ENCODE assay signal across 11 cellular contexts in the genomic region with DNA sequence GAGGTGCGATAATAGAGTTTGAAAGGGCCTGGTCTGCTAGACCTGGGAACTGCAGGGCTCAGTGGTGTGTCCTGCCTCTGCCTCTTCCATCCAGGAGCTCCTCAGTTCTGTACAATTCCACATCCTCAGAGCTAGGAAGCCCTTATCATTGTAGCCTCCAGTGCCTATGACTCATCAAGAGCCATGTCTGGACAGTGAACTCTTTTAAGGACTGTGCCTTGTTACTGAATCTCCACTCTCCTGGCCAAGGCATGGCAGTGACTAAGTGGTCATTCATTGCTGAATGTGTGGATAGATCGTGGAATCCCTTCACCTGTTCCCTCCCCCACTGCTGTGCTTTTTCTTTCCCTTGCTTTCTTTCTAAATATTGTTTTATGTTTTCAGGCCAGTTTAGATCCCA. TPM values are rescaled to one million over a fixed set of nuclear protein-coding genes. Genes with fewer than 3 reads are reported as not detected.
A peak's percentile ranks its signal among the peaks of the same experiment; 100 is the strongest.
DNase-seq lines count a peak whose midpoint lies in the region; ATAC-seq and TF ChIP-seq lines count a peak whose summit lies in the region.
"Had no signal": no experiment of that assay in that cellular context is flagged by ENCODE, and none has a peak within 500 bp of the region (broad histone marks: within the 10 kb centered on the region; RNA-seq: fewer than 3 reads in every experiment).

No MANE protein-coding gene starts in this region.

- H3K9me2 ChIP-seq in HCT116 (ENCODE audit: insufficient read depth): no peaks in the 10 kb centered on the region

- WGBS in heart left ventricle, 4 donors: 76 to 81% (median 78%) methylated on average over 2 of the region's 2 CpGs
- WGBS in smooth muscle cell (ENCODE audit: low lambda C conversion rate): 50% methylated on average over 2 of the region's 2 CpGs

- no peaks in the 10 kb centered on the region for H3K9me3 ChIP-seq in HCT116 (ENCODE audit: control insufficient read depth in 1 of 2, insufficient read depth in 1 of 2, low read depth in 1 of 2, low read length in 2 of 2)
- H3K9me3 ChIP-seq in heart left ventricle: no peaks in the 10 kb centered on the region
- no peaks in the 10 kb centered on the region for H3K9me3 ChIP-seq in smooth muscle cell (replicated peaks; ENCODE audit: low read depth)

- BruUV-seq in HCT116 (replicated peaks; lab: Mats Ljungman, UMichigan): no TSS peak

- H3K27ac ChIP-seq in HCT116 (ENCODE audit: low read depth, low read length) (peak overlapping the region; percentile 14; the same call in 1 of the 2 replicates), heart left ventricle (peak overlapping the region in 4 of 12 donors; percentile 5 to 66 (median 42)), smooth muscle cell (ENCODE audit: low read depth) (peak overlapping the region; percentile 30)

- peak; percentile 67 for DNase-seq in HCT116 (ENCODE audit: low read depth, low spot score)
- DNase-seq in amniotic epithelial cell (ENCODE audit: low read depth): peak; percentile 87
- peak in 1 of 5 donors; percentile 68 for DNase-seq in heart left ventricle
- no peak for DNase-seq in smooth muscle cell (lab: John Stamatoyannopoulos, UW; ENCODE audit: unreplicated experiment)
- no peak for DNase-seq in SK-N-DZ (ENCODE audit: low spot score)
- DNase-seq: activated B cell treated with CpG ODN at 0.5 μM for 24 hours, glutamatergic neuron, nephron progenitor cell had no signal

- TF ChIP-seq RAD21 in HCT116 (IDR thresholded peaks at IDR 0.05; ENCODE audit: low read depth): no peak

- H4K20me1 ChIP-seq in HCT116 (ENCODE audit: insufficient read depth) (no peaks in the 10 kb centered on the region), smooth muscle cell (ENCODE audit: low read depth) (no peaks in the 10 kb centered on the region)

- peaks cover 10 to 25% of the 10 kb centered on the region in 2 experiments for H3K4me1 ChIP-seq in HCT116 (ENCODE audit: control insufficient read depth in 1 of 2, insufficient read depth in 2 of 2, low read length in 2 of 2)
- H3K4me1 ChIP-seq in heart left ventricle: peaks cover 3 to 42% (median 25%) of the 10 kb centered on the region in 12 donors
- H3K4me1 ChIP-seq in smooth muscle cell (ENCODE audit: low read depth): peaks cover 17% of the 10 kb centered on the region

- H2AFZ ChIP-seq in HCT116 (ENCODE audit: low read depth, low read length, poor library complexity, severe bottlenecking): no peak overlapping the region
- H2AFZ ChIP-seq in smooth muscle cell (ENCODE audit: low read depth): no peak overlapping the region

- H3K9ac ChIP-seq in HCT116 (ENCODE audit: low read length): peak overlapping the region; percentile 3; the same call in 1 of the 2 replicates
- H3K9ac ChIP-seq in smooth muscle cell (ENCODE audit: low read depth): no peak overlapping the region

- peaks cover 3% of the 10 kb centered on the region for H3F3A ChIP-seq in smooth muscle cell (ENCODE audit: low read depth)

- H3K79me2 ChIP-seq in HCT116 (ENCODE audit: insufficient read depth, low read length) (no peaks in the 10 kb centered on the region), smooth muscle cell (ENCODE audit: low read depth) (no peaks in the 10 kb centered on the region)

- H3K4me3 ChIP-seq in HCT116 (replicated peaks in 1 of 2; ENCODE audit: low read depth in 1 of 2, low read length in 2 of 2) (peak overlapping the region in 1 of 2 experiments; percentile 36; a peak in 2 of 4 replicates), heart left ventricle (no peak overlapping the region), smooth muscle cell (no peak overlapping the region)

- POLR2A ChIA-PET in HCT116 (lab: Charles Lee): interaction anchor here (1.0 kb wide), 1 partner anchor 9 kb away, joined by 5 read pairs; no protein-coding TSS in a partner anchor

- intact Hi-C loops in HCT116 (cut with micrococcal nuclease) (no loop called here), heart left ventricle (cut with DNase I) (no loop called here)

- no peak for TF ChIP-seq POLR2A in HCT116 (IDR thresholded peaks at IDR 0.05; ENCODE audit: borderline replicate concordance, extremely low read depth, insufficient read depth, insufficient read length)
- peak in 1 of 2 donors; percentile 17 for TF ChIP-seq POLR2A in heart left ventricle (IDR thresholded peaks at IDR 0.05)

- H3K27me3 ChIP-seq in HCT116 (ENCODE audit: insufficient read depth, low read length) (no peaks in the 10 kb centered on the region), heart left ventricle (peaks cover 0 to 10% (median 0%) of the 10 kb centered on the region in 9 donors), smooth muscle cell (ENCODE audit: low read depth) (no peaks in the 10 kb centered on the region)

- H3K36me3 ChIP-seq in HCT116 (ENCODE audit: control insufficient read depth in 1 of 2, insufficient read depth in 2 of 2, low read length in 2 of 2) (no peaks in the 10 kb centered on the region), heart left ventricle (peaks cover 0 to 25% (median 5%) of the 10 kb centered on the region in 9 donors), smooth muscle cell (ENCODE audit: low read depth) (no peaks in the 10 kb centered on the region)

- ATAC-seq in HCT116 (peak; percentile 94), heart left ventricle (peak in 3 of 4 donors; percentile 76 to 88 (median 85)), HG03135 (IDR thresholded peaks at IDR 0.05; ENCODE audit: unreplicated experiment) (no peak), HG03175 (IDR thresholded peaks at IDR 0.05; ENCODE audit: unreplicated experiment) (no peak), HG02623 (IDR thresholded peaks at IDR 0.05; ENCODE audit: unreplicated experiment) (no peak)

- RAD21 ChIA-PET in HCT116 (lab: Charles Lee; ENCODE audit: low non-redundant PET in 1 of 2, low total read pairs in 2 of 2, uncharacterized antibody in 2 of 2, unreplicated experiment in 2 of 2): no interaction called here

- CTCF ChIA-PET in HCT116 (lab: Charles Lee): interaction anchor here (1.0 to 2.1 kb wide), 3 partner anchors 20 to 324 kb away, joined by 3 to 7 read pairs (median 5); no protein-coding TSS in a partner anchor

- peak overlapping the region; percentile 66 for H3K4me2 ChIP-seq in HCT116 (ENCODE audit: low read length)
- peak overlapping the region; percentile 34 for H3K4me2 ChIP-seq in smooth muscle cell

- no peak for TF ChIP-seq CTCF in HCT116 (IDR thresholded peaks at IDR 0.05 in 2 of 3, conservative IDR thresholded peaks at IDR 0.05 in 1 of 3; ENCODE audit: borderline replicate concordance in 1 of 3, insufficient read depth in 1 of 3, low read depth in 2 of 3, low read length in 2 of 3)
- TF ChIP-seq CTCF in heart left ventricle (IDR thresholded peaks at IDR 0.05): no peak
- TF ChIP-seq CTCF in smooth muscle cell (IDR thresholded peaks at IDR 0.05; ENCODE audit: borderline replicate concordance, insufficient read depth, poor library complexity, severe bottlenecking): no peak

TF ChIP-seq in HCT116, 20 proteins besides CTCF, POLR2A, EP300 and RAD21 (continues in another document):
- TF ChIP-seq REST (IDR thresholded peaks at IDR 0.05; ENCODE audit: low read depth) (no peak), EGR1 (IDR thresholded peaks at IDR 0.05; ENCODE audit: low read depth) (no peak), FOSL1 (IDR thresholded peaks at IDR 0.05; ENCODE audit: low read depth) (peak; percentile 77), YY1 (IDR thresholded peaks at IDR 0.05; ENCODE audit: extremely low read depth, insufficient replicate concordance, low read depth, low read length) (no peak), SRF (IDR thresholded peaks at IDR 0.05; ENCODE audit: low read depth) (no peak; the same call in 1 of the 2 replicates), SP1 (IDR thresholded peaks at IDR 0.05; ENCODE audit: low read depth) (peak; percentile 61; the same call in 1 of the 2 replicates), ZNF274 (IDR thresholded peaks at IDR 0.05; ENCODE audit: low read depth, low read length) (no peak), CEBPB (IDR thresholded peaks at IDR 0.05; ENCODE audit: low read depth) (no peak), POLR2AphosphoS5 (IDR thresholded peaks at IDR 0.05; ENCODE audit: low read depth, low read length) (no peak), CBX3 (IDR thresholded peaks at IDR 0.05; ENCODE audit: low read depth) (peak; percentile 41; the same call in 1 of the 2 replicates), ATF3 (IDR thresholded peaks at IDR 0.05) (no peak), JUND (IDR thresholded peaks at IDR 0.05) (peak; percentile 80), SIN3A (IDR thresholded peaks at IDR 0.05; ENCODE audit: low read depth) (no peak)

RNA-seq across cellular contexts. Expression of gene TIMP4, which starts 2.9 kb away (rescaled TPM):
- total RNA-seq in HCT116 (2021; ENCODE audit: unreplicated experiment) (not detected), heart left ventricle (10 to 100 TPM in 6 of 9 donors, 1 to 10 TPM in 3; 3.0 to 57.9 (median 18.6) TPM), smooth muscle cell (0.27 and 0.81 TPM in 2 replicates)
- 0.04 and 0.09 TPM in 2 replicates for polyA plus RNA-seq in HCT116 (2012)
- polyA plus RNA-seq in heart left ventricle (10 to 100 TPM in 1 of 2 donors, 1 to 10 TPM in 1; 8.0 to 40.5 TPM), smooth muscle cell (1.2 and 1.5 TPM in 2 replicates)
- not detected in 2 replicates for polyA plus RNA-seq in SK-N-DZ (2014; cell fraction: cytosol; rRNA removed)
- polyA plus RNA-seq in SK-N-DZ (2014; cell fraction: nucleus; rRNA removed): not detected in 2 replicates
- total RNA-seq: activated B cell treated with CpG ODN at 0.5 μM for 24 hours had no signal

Comparison
In these comparisons a context has a peak if more than half of its experiments do, and no peak if none do; other contexts are left out.
1. ATAC-seq: peak in HCT116 (single experiment) and heart left ventricle (3 of 4); none in HG03135 (single experiment), HG03175 (single experiment) and HG02623 (single experiment).
2. DNase-seq: peak in HCT116 (single experiment) and amniotic epithelial cell (single experiment); none in smooth muscle cell (single experiment) and SK-N-DZ (single experiment).